ENCODE assay signal across 10 cellular contexts in the genomic region with DNA sequence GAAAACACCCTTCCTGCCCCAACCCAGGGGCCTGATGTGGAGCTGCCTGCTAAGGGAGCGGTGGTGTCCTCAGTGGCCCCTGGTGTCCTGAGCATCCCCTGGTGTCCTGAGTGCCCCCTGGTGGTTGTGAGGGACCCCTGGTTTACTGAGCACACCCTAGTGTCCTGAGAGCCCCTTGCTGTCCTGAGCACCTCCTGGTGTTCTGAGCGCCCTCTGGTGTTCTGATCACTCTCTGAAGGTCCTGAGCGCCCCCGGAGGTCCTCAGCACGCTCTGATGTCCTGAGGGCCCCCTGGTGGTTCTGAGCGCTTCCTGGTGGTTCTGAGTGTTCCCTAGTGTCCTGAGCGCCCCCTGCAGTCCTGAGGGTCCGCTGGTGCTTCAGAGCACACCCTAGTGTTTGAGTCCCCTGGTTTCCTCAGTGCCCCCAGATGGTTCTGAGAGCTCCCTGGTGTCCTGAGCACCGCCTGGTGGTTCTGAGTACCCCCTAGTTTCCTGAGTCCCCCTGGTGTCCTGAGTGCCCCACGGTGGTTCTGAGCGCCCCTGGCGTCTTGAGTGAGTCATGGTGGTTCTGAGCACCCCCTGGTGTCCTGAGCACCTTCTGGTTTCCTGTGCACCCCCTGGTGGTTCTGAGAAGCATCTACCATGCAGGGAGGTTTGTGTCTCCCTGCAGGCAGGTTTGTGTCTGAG.
DNase-seq lines count a peak whose midpoint lies in the region; ATAC-seq, FAIRE-seq and TF ChIP-seq lines count a peak whose summit lies in the region.
"Had no signal": no experiment of that assay in that cellular context is flagged by ENCODE, and none has a peak within 500 bp of the region (broad histone marks: within the 10 kb centered on the region; RNA-seq: fewer than 3 reads in every experiment).

No MANE protein-coding gene starts in this region.

- no peaks in the 10 kb centered on the region for H3K4me1 ChIP-seq in SJCRH30
- no peaks in the 10 kb centered on the region for H3K4me1 ChIP-seq in HepG2 (ENCODE audit: insufficient read depth, low read length)
- H3K4me1 ChIP-seq: upper lobe of left lung had no signal

- H3K9me3 Mint-ChIP-seq in HFFc6 (peaks cover 44% of the 10 kb centered on the region), endothelial cell (ENCODE audit: unreplicated experiment) (peaks cover 29% of the 10 kb centered on the region)

- no peak overlapping the region for H3K27ac Mint-ChIP-seq in HFFc6
- H3K27ac Mint-ChIP-seq in endothelial cell (ENCODE audit: unreplicated experiment), result no peak overlapping the region
- H3K27ac Mint-ChIP-seq: activated naive CD8-positive, alpha-beta T cell had no signal

- no peak for ATAC-seq in HepG2

- no peaks in the 10 kb centered on the region for H4K20me1 ChIP-seq in HepG2 (ENCODE audit: insufficient read depth, low read length)

- TF ChIP-seq CTCF in GM12874 (IDR thresholded peaks at IDR 0.05; ENCODE audit: insufficient read depth, low read depth, low read length) (peak; percentile 79), HFFc6 (IDR thresholded peaks at IDR 0.05) (0 out of 2 replicates have a peak, but pooled peaks have one; percentile 12), HepG2 (CRISPR knock-in tag; IDR thresholded peaks at IDR 0.05) (no peak), endothelial cell (IDR thresholded peaks at IDR 0.05; ENCODE audit: unreplicated experiment) (no peak)

- no peaks in the 10 kb centered on the region for H3K79me2 ChIP-seq in HepG2 (ENCODE audit: insufficient read depth, low read length)

- H3K36me3 ChIP-seq in SJCRH30 (no peaks in the 10 kb centered on the region), HepG2 (replicated peaks in 1 of 2; ENCODE audit: control insufficient read depth in 1 of 2, insufficient read depth in 2 of 2, low read length in 2 of 2) (no peaks in the 10 kb centered on the region)
- H3K36me3 ChIP-seq: upper lobe of left lung had no signal

- BruUV-seq in HepG2 (replicated peaks; lab: Mats Ljungman, UMichigan), result no TSS peak

- no peak overlapping the region for H3K4me3 ChIP-seq in SJCRH30
- H3K4me3 ChIP-seq in HepG2 (replicated peaks in 1 of 3; ENCODE audit: insufficient read depth in 1 of 3, low read depth in 2 of 3, low read length in 3 of 3), result no peak overlapping the region
- H3K4me3 ChIP-seq: upper lobe of left lung had no signal

- H3K36me3 Mint-ChIP-seq in HFFc6 (ENCODE audit: low read depth), result peaks cover 9% of the 10 kb centered on the region
- H3K36me3 Mint-ChIP-seq in endothelial cell (ENCODE audit: low read depth, unreplicated experiment), result peaks cover 13% of the 10 kb centered on the region
- H3K36me3 Mint-ChIP-seq: activated naive CD8-positive, alpha-beta T cell had no signal

- H3K27me3 Mint-ChIP-seq in HFFc6 (ENCODE audit: insufficient read depth) (peaks cover 2% of the 10 kb centered on the region), endothelial cell (ENCODE audit: unreplicated experiment) (peaks cover 7% of the 10 kb centered on the region)

- H3K4me3 Mint-ChIP-seq in HFFc6, result no peak overlapping the region
- H3K4me3 Mint-ChIP-seq in endothelial cell (ENCODE audit: unreplicated experiment), result no peak overlapping the region
- H3K4me3 Mint-ChIP-seq: activated naive CD8-positive, alpha-beta T cell had no signal

- H3K27me3 ChIP-seq in SJCRH30 (no peaks in the 10 kb centered on the region), HepG2 (ENCODE audit: control insufficient read depth in 1 of 2, insufficient read depth in 2 of 2, low read length in 2 of 2) (no peaks in the 10 kb centered on the region)
- H3K27me3 ChIP-seq: upper lobe of left lung had no signal

- DNase-seq in HFFc6 (no peak), SJCRH30 (peak; percentile 8 to 18), HepG2 (ENCODE audit: low spot score) (peak; percentile 5), H4 (ENCODE audit: low spot score) (no peak), NCI-H1105 (lab: John Stamatoyannopoulos, UW) (no peak), HuH-7 (ENCODE audit: low spot score) (no peak), endothelial cell (ENCODE audit: low spot score) (no peak)

- TF ChIP-seq POLR2A in HepG2 (IDR thresholded peaks at IDR 0.05; ENCODE audit: insufficient read depth in 1 of 2, low read depth in 2 of 2, low read length in 2 of 2), result no peak

- H3K9ac ChIP-seq in HepG2 (ENCODE audit: insufficient read depth, low read depth, low read length), result no peak overlapping the region

- H3K4me1 Mint-ChIP-seq in HFFc6 (ENCODE audit: low read depth) (no peaks in the 10 kb centered on the region), endothelial cell (ENCODE audit: unreplicated experiment) (no peaks in the 10 kb centered on the region)

- FAIRE-seq in HepG2 (lab: Jason Lieb, UNC), result no peak

- H3K27ac ChIP-seq in SJCRH30 (no peak overlapping the region), HepG2 (ENCODE audit: extremely low read length, insufficient read depth, low read length) (no peak overlapping the region)
- H3K27ac ChIP-seq: upper lobe of left lung had no signal

- CTCF ChIA-PET in HepG2 (lab: Yijun Ruan, JAX; ENCODE audit: low intra/inter-chr PET ratio, low total read pairs), result no interaction called here

- in situ Hi-C loops in HepG2 (cut with HindIII; ENCODE audit: extremely low pct_ligation_motif_present, low pct_unique_long_range_greater_than_20kb), result no loop called here

- intact Hi-C loops in HepG2 (cut with micrococcal nuclease; ENCODE audit: unreplicated experiment), result no loop called here

- H2AFZ ChIP-seq in HepG2 (ENCODE audit: low read length), result no peak overlapping the region

- TF ChIP-seq EP300 in HepG2 (IDR thresholded peaks at IDR 0.05; ENCODE audit: low read depth in 2 of 2, low read length in 2 of 2), result no peak
- TF ChIP-seq EP300 in HepG2 (CRISPR knock-in tag; IDR thresholded peaks at IDR 0.05; ENCODE audit: borderline replicate concordance), result no peak

- H3K4me2 ChIP-seq in HepG2 (ENCODE audit: low read depth, low read length), result no peak overlapping the region

- no peak for TF ChIP-seq RAD21 in HepG2 (CRISPR knock-in tag; IDR thresholded peaks at IDR 0.05)

- POLR2A ChIA-PET in HepG2 (lab: Yijun Ruan, JAX), result no interaction called here

- H3K9me3 ChIP-seq in SJCRH30 (replicated peaks) (0 out of 2 replicates have a peak, but pooled peaks cover 3% of the 10 kb centered on the region), HepG2 (ENCODE audit: low read length) (peaks cover 28% of the 10 kb centered on the region)
- H3K9me3 ChIP-seq: upper lobe of left lung had no signal

- WGBS in HepG2 (ENCODE audit: low lambda C conversion rate), result 68% methylated on average over 7 of the region's 12 CpGs

TF ChIP-seq in HepG2, 621 proteins besides CTCF, POLR2A, EP300 and RAD21:
- TF ChIP-seq STAT5B (CRISPR knock-in tag; IDR thresholded peaks at IDR 0.05), result no peak
- TF ChIP-seq SETDB1 (CRISPR knock-in tag; IDR thresholded peaks at IDR 0.05; ENCODE audit: borderline replicate concordance), result peak; percentile 75; the same call in 1 of the 2 replicates
TF ChIP-seq in HepG2: peak in this region for 1.

Comparison
In these comparisons a context has a peak if more than half of its experiments do, and no peak if none do; other contexts are left out.
1. CTCF ChIP-seq: peak in GM12874 (single experiment) and HFFc6 (single experiment); none in HepG2 (single experiment) and endothelial cell (single experiment).
2. DNase-seq: peak in SJCRH30 (2 of 2) and HepG2 (single experiment); none in HFFc6 (single experiment), H4 (single experiment), NCI-H1105 (single experiment), HuH-7 (single experiment) and endothelial cell (single experiment).